ENCODE assay signal across 17 cellular contexts in genomic region chr9:114139061-114139460, GRCh38. TPM values are rescaled to one million over a fixed set of nuclear protein-coding genes. Genes with fewer than 3 reads are reported as not detected.
DNase-seq lines count a peak whose midpoint lies in the region; ATAC-seq, FAIRE-seq and TF ChIP-seq lines count a peak whose summit lies in the region.
"Had no signal": no experiment of that assay in that cellular context is flagged by ENCODE, and none has a peak within 500 bp of the region (broad histone marks: within the 10 kb centered on the region; RNA-seq: fewer than 3 reads in every experiment).

No MANE protein-coding gene starts in this region.

- H3K4me2 ChIP-seq in HepG2 (ENCODE audit: low read depth, low read length): no peak overlapping the region

- no peaks in the 10 kb centered on the region for H3K36me3 ChIP-seq in HepG2 (replicated peaks in 1 of 2; ENCODE audit: control insufficient read depth in 1 of 2, insufficient read depth in 2 of 2, low read length in 2 of 2)
- no peaks in the 10 kb centered on the region for H3K36me3 ChIP-seq in right lobe of liver
- H3K36me3 ChIP-seq in gastrocnemius medialis: no peaks in the 10 kb centered on the region
- H3K36me3 ChIP-seq: BLaER1 treated with 17β-estradiol and CSF1 and Interleukin-3, amounts not matched to agents 10 nM and 100 nM had no signal

- WGBS in HepG2 (ENCODE audit: low lambda C conversion rate): 88% methylated on average over 5 of the region's 5 CpGs
- 50% methylated on average over 1 of the region's 5 CpGs for WGBS in right lobe of liver (ENCODE audit: insufficient coverage, low coverage, low lambda C conversion rate, missing lambda C conversion rate)

- H2AFZ ChIP-seq in HepG2 (ENCODE audit: low read length): no peak overlapping the region

- in situ Hi-C loops in HepG2 (cut with HindIII; ENCODE audit: extremely low pct_ligation_motif_present, low pct_unique_long_range_greater_than_20kb) (no loop called here), gastrocnemius medialis (cut with MboI; ENCODE audit: low sequenced_read_pairs in 4 of 4) (no loop called here)

- H3K9me3 ChIP-seq in HepG2 (ENCODE audit: low read length) (no peaks in the 10 kb centered on the region), right lobe of liver (no peaks in the 10 kb centered on the region), gastrocnemius medialis (no peaks in the 10 kb centered on the region)
- H3K9me3 ChIP-seq: BLaER1 treated with 17β-estradiol and CSF1 and Interleukin-3, amounts not matched to agents 10 nM and 100 nM had no signal

- no peak for TF ChIP-seq EP300 in HepG2 (IDR thresholded peaks at IDR 0.05; ENCODE audit: low read depth in 2 of 2, low read length in 2 of 2)
- TF ChIP-seq EP300 in HepG2 (CRISPR knock-in tag; IDR thresholded peaks at IDR 0.05; ENCODE audit: borderline replicate concordance): no peak

- ATAC-seq in HepG2 (no peak), right lobe of liver (no peak), gastrocnemius medialis (no peak), GM19467 (IDR thresholded peaks at IDR 0.05; ENCODE audit: unreplicated experiment) (no peak)
- ATAC-seq: GM12878 had no signal

- TF ChIP-seq POLR2A in HepG2 (IDR thresholded peaks at IDR 0.05; ENCODE audit: insufficient read depth in 1 of 2, low read depth in 2 of 2, low read length in 2 of 2): no peak
- no peak for TF ChIP-seq POLR2A in right lobe of liver (IDR thresholded peaks at IDR 0.05)
- no peak for TF ChIP-seq POLR2A in gastrocnemius medialis (IDR thresholded peaks at IDR 0.05)

- intact Hi-C loops in HepG2 (cut with micrococcal nuclease; ENCODE audit: unreplicated experiment): no loop called here
- intact Hi-C loops in right lobe of liver (cut with DNase I): no loop called here
- intact Hi-C loops in gastrocnemius medialis (cut with DNase I; ENCODE audit: low total_unique reads): no loop called here

- CTCF ChIA-PET in HepG2 (lab: Yijun Ruan, JAX; ENCODE audit: low intra/inter-chr PET ratio, low total read pairs): interaction anchor here (2.9 kb wide), 1 partner anchor 31 kb away, joined by 13 read pairs; no protein-coding TSS in a partner anchor

- no peaks in the 10 kb centered on the region for H4K20me1 ChIP-seq in HepG2 (ENCODE audit: insufficient read depth, low read length)
- H4K20me1 ChIP-seq: BLaER1 treated with 17β-estradiol and CSF1 and Interleukin-3, amounts not matched to agents 10 nM and 100 nM had no signal

- no peak for DNase-seq in HepG2 (ENCODE audit: low spot score)
- no peak for DNase-seq in right lobe of liver
- peak; percentile 59 for DNase-seq in fibroblast of villous mesenchyme (ENCODE audit: low read depth)
- no peak for DNase-seq in gastrocnemius medialis
- DNase-seq in NCI-H69 (lab: John Stamatoyannopoulos, UW): no peak
- DNase-seq in DMS53 (lab: John Stamatoyannopoulos, UW): no peak
- DNase-seq: 8988T; AML-193; CD4-positive, CD25-positive, alpha-beta regulatory T cell; GOT3; H9 had no signal

- H3K9ac ChIP-seq in HepG2 (ENCODE audit: insufficient read depth, low read depth, low read length): no peak overlapping the region
- H3K9ac ChIP-seq: BLaER1 treated with 17β-estradiol and CSF1 and Interleukin-3, amounts not matched to agents 10 nM and 100 nM had no signal

- POLR2A ChIA-PET in HepG2 (lab: Yijun Ruan, JAX): interaction anchor here (0.9 to 5.8 kb wide), 8 partner anchors 15 to 57 kb away, joined by 4 to 87 read pairs (median 7); no protein-coding TSS in a partner anchor

- BruUV-seq in HepG2 (replicated peaks; lab: Mats Ljungman, UMichigan): no TSS peak

- no peak for TF ChIP-seq RAD21 in HepG2 (CRISPR knock-in tag; IDR thresholded peaks at IDR 0.05)

- no peak for FAIRE-seq in HepG2 (lab: Jason Lieb, UNC)
- FAIRE-seq: GM12878, GM18507 had no signal

- peaks cover 0 to 1% of the 10 kb centered on the region in 2 experiments; a peak in 1 of 5 replicates for H3K27me3 ChIP-seq in HepG2 (ENCODE audit: control insufficient read depth in 1 of 2, insufficient read depth in 2 of 2, low read length in 2 of 2)
- no peaks in the 10 kb centered on the region for H3K27me3 ChIP-seq in right lobe of liver
- H3K27me3 ChIP-seq in gastrocnemius medialis: no peaks in the 10 kb centered on the region
- H3K27me3 ChIP-seq: BLaER1 treated with 17β-estradiol and CSF1 and Interleukin-3, amounts not matched to agents 10 nM and 100 nM had no signal

- H3K4me3 ChIP-seq in HepG2 (replicated peaks in 1 of 3; ENCODE audit: insufficient read depth in 1 of 3, low read depth in 2 of 3, low read length in 3 of 3) (no peak overlapping the region), right lobe of liver (no peak overlapping the region), fibroblast of villous mesenchyme (ENCODE audit: low read depth, low read length) (no peak overlapping the region), gastrocnemius medialis (no peak overlapping the region)
- H3K4me3 ChIP-seq: BLaER1 treated with 17β-estradiol and CSF1 and Interleukin-3, amounts not matched to agents 10 nM and 100 nM; GM12878 had no signal

- H3K4me1 ChIP-seq in HepG2 (ENCODE audit: insufficient read depth, low read length) (peaks cover 83% of the 10 kb centered on the region), right lobe of liver (peaks cover 0 to 7% (median 0%) of the 10 kb centered on the region in 4 donors), gastrocnemius medialis (peaks cover 25 to 27% of the 10 kb centered on the region in 2 donors)

- no peak for TF ChIP-seq CTCF in HepG2 (CRISPR knock-in tag; IDR thresholded peaks at IDR 0.05)
- no peak for TF ChIP-seq CTCF in right lobe of liver (IDR thresholded peaks at IDR 0.05)
- TF ChIP-seq CTCF in fibroblast of villous mesenchyme (IDR thresholded peaks at IDR 0.05; ENCODE audit: insufficient read depth, low read depth, low read length): no peak
- TF ChIP-seq CTCF in gastrocnemius medialis (IDR thresholded peaks at IDR 0.05 in 4 of 5, conservative IDR thresholded peaks at IDR 0.05 in 1 of 5): no peak

- no peak overlapping the region for H3K27ac ChIP-seq in HepG2 (ENCODE audit: extremely low read length, insufficient read depth, low read length)
- H3K27ac ChIP-seq in right lobe of liver: no peak overlapping the region
- peak overlapping the region in 3 of 4 donors; percentile 35 to 58 (median 53) for H3K27ac ChIP-seq in gastrocnemius medialis
- H3K27ac ChIP-seq: BLaER1 treated with 17β-estradiol and CSF1 and Interleukin-3, amounts not matched to agents 10 nM and 100 nM had no signal

- H3K79me2 ChIP-seq in HepG2 (ENCODE audit: insufficient read depth, low read length): no peaks in the 10 kb centered on the region

RNA-seq across cellular contexts. Expression of gene COL27A1, which starts 16.3 kb away (rescaled TPM):
- total RNA-seq in HepG2 (2016; rRNA removed; fragmentation: Illumina TruSeq; extraction: Trizol): 13.1 and 71.3 TPM in 2 replicates
- 24.4 and 27.4 TPM in 2 replicates for total RNA-seq in HepG2 (2016; cell fraction: cytosol; rRNA removed; fragmentation: Illumina TruSeq; extraction: Trizol; ENCODE audit: low read depth)
- total RNA-seq in HepG2 (2016; cell fraction: insoluble cytoplasmic fraction; rRNA removed; fragmentation: Illumina TruSeq; extraction: Trizol): 11.3 and 76.4 TPM in 2 replicates
- 17.0 and 18.6 TPM in 2 replicates for total RNA-seq in HepG2 (2016; cell fraction: membrane; rRNA removed; fragmentation: Illumina TruSeq; extraction: Trizol)
- total RNA-seq in HepG2 (2016; cell fraction: nucleus; rRNA removed; fragmentation: Illumina TruSeq; extraction: Trizol): 127 and 145 TPM in 2 replicates
- 89.1 and 105 TPM in 2 replicates for polyA plus RNA-seq in HepG2 (2011; rRNA removed)
- polyA plus RNA-seq in HepG2 (2011; cell fraction: cytosol; rRNA removed): 8.5 and 16.4 TPM in 2 replicates
- 1,276 and 1,843 TPM in 2 replicates for polyA plus RNA-seq in HepG2 (2011; cell fraction: nucleus; rRNA removed)
- 63.8 and 83.6 TPM in 2 replicates for polyA plus RNA-seq in HepG2 (2012)
- 2.0 and 2.7 TPM in 2 replicates for polyA plus RNA-seq in HepG2 (2016; cell fraction: cytosol; fragmentation: Illumina TruSeq; extraction: Trizol; ENCODE audit: low read depth)
- 13.5 and 15.6 TPM in 2 replicates for polyA plus RNA-seq in HepG2 (2016; cell fraction: insoluble cytoplasmic fraction; fragmentation: Illumina TruSeq; extraction: Trizol; ENCODE audit: low read depth)
- 4.3 and 4.5 TPM in 2 replicates for polyA plus RNA-seq in HepG2 (2016; cell fraction: membrane; fragmentation: Illumina TruSeq; extraction: Trizol; ENCODE audit: low read depth)
- polyA plus RNA-seq in HepG2 (2016; cell fraction: nucleus; fragmentation: Illumina TruSeq; extraction: Trizol; ENCODE audit: insufficient read depth, low read depth): 665 and 720 TPM in 2 replicates
- 11.6 and 59.4 TPM in 2 replicates for polyA minus RNA-seq in HepG2 (2011; rRNA and poly(A)+ RNA removed; ENCODE audit: low replicate concordance)
- 5.5 and 10.9 TPM in 2 replicates for polyA minus RNA-seq in HepG2 (2011; cell fraction: cytosol; rRNA and poly(A)+ RNA removed)
- polyA minus RNA-seq in HepG2 (2011; cell fraction: nucleus; rRNA and poly(A)+ RNA removed): 155 and 169 TPM in 2 replicates
- total RNA-seq in right lobe of liver: 10 to 100 TPM; 11.8 to 51.9 (median 29.3) TPM
- 22.9 and 23.3 TPM in 2 replicates for total RNA-seq in fibroblast of villous mesenchyme
- 1 to 10 TPM in 2 of 4 donors, under 1 TPM in 2; 0.42 to 1.4 (median 0.95) TPM for total RNA-seq in gastrocnemius medialis
- polyA plus RNA-seq: CD4-positive, CD25-positive, alpha-beta regulatory T cell; GM12878 had no signal

RNA-seq across cellular contexts. Expression of gene KIF12, which starts 40.0 kb away (rescaled TPM):
- total RNA-seq in HepG2 (2016; rRNA removed; fragmentation: Illumina TruSeq; extraction: Trizol) (0.81 and 1.8 TPM in 2 replicates), right lobe of liver (10 to 100 TPM in 5 of 6 experiments, 1 to 10 TPM in 1; 3.1 to 24.3 (median 14.2) TPM), fibroblast of villous mesenchyme (not detected in 2 replicates), gastrocnemius medialis (not detected)
- total RNA-seq in HepG2 (2016; cell fraction: cytosol; rRNA removed; fragmentation: Illumina TruSeq; extraction: Trizol; ENCODE audit: low read depth): 0.61 and 1.1 TPM in 2 replicates
- total RNA-seq in HepG2 (2016; cell fraction: insoluble cytoplasmic fraction; rRNA removed; fragmentation: Illumina TruSeq; extraction: Trizol): 0.94 and 1.8 TPM in 2 replicates
- 0.19 and 0.38 TPM in 2 replicates for total RNA-seq in HepG2 (2016; cell fraction: membrane; rRNA removed; fragmentation: Illumina TruSeq; extraction: Trizol)
- total RNA-seq in HepG2 (2016; cell fraction: nucleus; rRNA removed; fragmentation: Illumina TruSeq; extraction: Trizol): 2.7 and 3.5 TPM in 2 replicates
- 12.5 and 14.8 TPM in 2 replicates for polyA plus RNA-seq in HepG2 (2011; rRNA removed)
- polyA plus RNA-seq in HepG2 (2011; cell fraction: cytosol; rRNA removed): 1.6 and 3.1 TPM in 2 replicates
- 155 and 222 TPM in 2 replicates for polyA plus RNA-seq in HepG2 (2011; cell fraction: nucleus; rRNA removed)
- 6.2 and 7.2 TPM in 2 replicates for polyA plus RNA-seq in HepG2 (2012)
- polyA plus RNA-seq in HepG2 (2016; cell fraction: cytosol; fragmentation: Illumina TruSeq; extraction: Trizol; ENCODE audit: low read depth): 0.14 and 0.26 TPM in 2 replicates
- 0.92 and 0.93 TPM in 2 replicates for polyA plus RNA-seq in HepG2 (2016; cell fraction: insoluble cytoplasmic fraction; fragmentation: Illumina TruSeq; extraction: Trizol; ENCODE audit: low read depth)
- polyA plus RNA-seq in HepG2 (2016; cell fraction: membrane; fragmentation: Illumina TruSeq; extraction: Trizol; ENCODE audit: low read depth): 0.17 TPM in 1 of 2 replicates, not detected in the other
- polyA plus RNA-seq in HepG2 (2016; cell fraction: nucleus; fragmentation: Illumina TruSeq; extraction: Trizol; ENCODE audit: insufficient read depth, low read depth): 8.0 and 11.0 TPM in 2 replicates
- 6.7 TPM in 1 of 2 replicates, not detected in the other for polyA minus RNA-seq in HepG2 (2011; rRNA and poly(A)+ RNA removed; ENCODE audit: low replicate concordance)
- polyA minus RNA-seq in HepG2 (2011; cell fraction: cytosol; rRNA and poly(A)+ RNA removed): 1.1 and 1.3 TPM in 2 replicates
- 11.6 and 13.7 TPM in 2 replicates for polyA minus RNA-seq in HepG2 (2011; cell fraction: nucleus; rRNA and poly(A)+ RNA removed)
- total RNA-seq: CD4-positive, CD25-positive, alpha-beta regulatory T cell; Daoy; GM12878; HT1080 had no signal
- polyA plus RNA-seq: CD4-positive, CD25-positive, alpha-beta regulatory T cell; GM12878 had no signal

Comparison
In these comparisons a context has a peak if more than half of its experiments do, and no peak if none do; other contexts are left out.
1. H3K27ac ChIP-seq: peak in gastrocnemius medialis (3 of 4); none in HepG2 (single experiment) and right lobe of liver (0 of 3).
2. RNA of gene COL27A1, which starts 16.3 kb away (total RNA-seq): 11.3 to 145 TPM in HepG2, 11.8 to 51.9 TPM in right lobe of liver and 22.9 to 23.3 TPM in fibroblast of villous mesenchyme; 0.42 to 1.4 TPM in gastrocnemius medialis; every median in the first group is over 4 times any median in the second.